In the genomic region with DNA sequence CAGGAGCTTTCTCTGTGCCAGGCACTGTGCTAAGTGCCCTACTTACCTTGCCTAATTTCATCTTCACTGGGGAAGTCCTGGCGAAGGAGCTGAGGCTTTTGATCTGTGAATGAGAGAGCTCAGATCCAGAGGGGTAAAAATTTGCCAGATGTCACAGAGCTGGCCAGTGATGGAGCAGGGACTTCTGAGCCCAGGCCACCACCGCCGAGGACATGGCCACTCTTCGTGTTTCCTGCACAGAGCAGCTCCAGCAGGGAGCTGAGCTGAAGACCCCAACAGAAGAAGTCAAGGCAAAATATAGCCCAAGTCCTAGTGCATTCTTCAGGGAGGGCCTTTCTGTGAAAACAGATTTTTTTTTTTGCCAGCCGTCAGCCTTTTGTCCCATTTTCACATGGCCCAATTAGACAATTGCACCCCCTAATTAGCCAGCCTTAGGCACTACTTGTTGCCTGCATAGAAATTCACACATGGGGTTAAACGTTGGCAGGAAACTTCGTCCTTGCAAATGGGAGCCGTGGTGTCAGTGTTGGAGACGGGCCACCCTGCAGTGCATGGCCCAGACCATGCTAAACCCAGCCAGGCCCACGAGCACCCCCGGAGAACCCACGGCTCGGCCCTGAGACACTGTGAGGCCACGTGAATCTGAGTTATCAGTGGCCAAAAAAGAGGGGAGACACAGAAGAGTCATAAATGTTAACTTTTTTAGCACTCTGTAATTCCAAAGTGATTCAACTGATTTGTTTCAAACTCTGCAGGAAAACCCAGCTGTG, we compare ENCODE assay signal across 29 cellular contexts. TPM values are rescaled to one million over a fixed set of nuclear protein-coding genes. Genes with fewer than 3 reads are reported as not detected.
"Had no signal": no experiment of that assay in that cellular context is flagged by ENCODE, and none has a peak within 500 bp of the region (broad histone marks: within the 10 kb centered on the region; RNA-seq: fewer than 3 reads in every experiment).

No MANE protein-coding gene starts in this region.

- H3K27ac ChIP-seq: ascending aorta, body of pancreas, Peyer's patch, RWPE1, SJSA1 had no signal

- H3K4me3 ChIP-seq: ascending aorta, body of pancreas, K562, Peyer's patch, SJSA1 had no signal

- H3K27me3 ChIP-seq: Peyer's patch had no signal

- H3K36me3 Mint-ChIP-seq: activated naive CD4-positive, alpha-beta T cell treated with anti-CD3 and anti-CD28 coated beads, Interleukin-2, amount 50 U/mL, for 72 hours had no signal

- H3K9me3 Mint-ChIP-seq: activated naive CD4-positive, alpha-beta T cell treated with anti-CD3 and anti-CD28 coated beads, Interleukin-2, amount 50 U/mL, for 72 hours; activated naive CD8-positive, alpha-beta T cell treated with anti-CD3 and anti-CD28 coated beads, Interleukin-2, amount 50 U/mL, for 24 hours had no signal

- H3K27ac Mint-ChIP-seq: activated CD8-positive, alpha-beta T cell treated with anti-CD3 and anti-CD28 coated beads, Interleukin-2, amount 10 ng/mL, durations not matched to agents 7 days and 5 days; activated naive CD4-positive, alpha-beta T cell treated with anti-CD3 and anti-CD28 coated beads, Interleukin-2, amount 50 U/mL, for 72 hours; activated naive CD8-positive, alpha-beta T cell treated with anti-CD3 and anti-CD28 coated beads, Interleukin-2, amount 50 U/mL, for 24 hours had no signal

- ATAC-seq: activated CD4-positive, CD25-positive, alpha-beta regulatory T cell treated with anti-CD3 and anti-CD28 coated beads, Interleukin-2, amount 50 U/mL, for 24 hours; activated CD8-positive, alpha-beta T cell treated with anti-CD3 and anti-CD28 coated beads, Interleukin-2, amount 10 ng/mL, durations not matched to agents 7 days and 5 days; activated naive CD4-positive, alpha-beta T cell treated with anti-CD3 and anti-CD28 coated beads, Interleukin-2, amount 50 U/mL, for 72 hours; activated naive CD8-positive, alpha-beta T cell treated with anti-CD3 and anti-CD28 coated beads, Interleukin-2, amount 50 U/mL, for 24 hours; body of pancreas; K562; SK-N-SH treated with all-trans-retinoic acid at 6 μM for 48 hours had no signal

- H3K36me3 ChIP-seq: ascending aorta, Peyer's patch, SJSA1 had no signal

- H3K9me3 ChIP-seq: ascending aorta, body of pancreas, Peyer's patch, SJSA1 had no signal

- H3K4me3 Mint-ChIP-seq: activated CD8-positive, alpha-beta T cell treated with anti-CD3 and anti-CD28 coated beads, Interleukin-2, amount 10 ng/mL, durations not matched to agents 7 days and 5 days; activated naive CD8-positive, alpha-beta T cell treated with anti-CD3 and anti-CD28 coated beads, Interleukin-2, amount 50 U/mL, for 24 hours had no signal

- H3K4me1 ChIP-seq: ascending aorta, body of pancreas, Peyer's patch, SJSA1 had no signal

- DNase-seq: activated CD4-positive, alpha-beta T cell treated with anti-CD3 and anti-CD28 coated beads for 48 hours; activated CD4-positive, alpha-beta T cell treated with anti-CD3 and anti-CD28 coated beads, Interleukin-2, amount 50 U/mL, for 4 hours; activated CD8-positive, alpha-beta memory T cell treated with anti-CD3 and anti-CD28 coated beads, Interleukin-2, amount 50 U/mL, for 48 hours; activated CD8-positive, alpha-beta T cell treated with anti-CD3 and anti-CD28 coated beads, Interleukin-2, amount 10 ng/mL, durations not matched to agents 7 days and 5 days; activated naive CD4-positive, alpha-beta T cell treated with Interleukin-2 at 50 U/mL for 16 hours; activated naive CD8-positive, alpha-beta T cell treated with anti-CD3 and anti-CD28 coated beads, Interleukin-2, amount 50 U/mL, for 24 hours; activated T-cell treated with anti-CD3 and anti-CD28 coated beads, Interleukin-2, amount 50 U/mL, for 1 hour; amniotic stem cell; body of pancreas; Karpas-422; MM.1S; NCI-H1105; NCI-H1436; NCI-H1694 treated with DMSO at 0.1 percent for 48 hours; NCI-H2029 treated with DMSO at 0.1 percent for 48 hours; NCI-H510A treated with DMSO at 0.1 percent for 48 hours; NCI-H69; NK-92 treated with Interleukin-12 subunit alpha and Interleukin-12 subunit beta, amount 100 ng/mL, for 24 hours; Peyer's patch; SHP77; SW 1271 had no signal

RNA-seq across cellular contexts. Expression of gene ZNF536, which starts 7.8 kb away (rescaled TPM):
- total RNA-seq: activated CD8-positive, alpha-beta T cell treated with anti-CD3 and anti-CD28 coated beads, Interleukin-2, amount 10 ng/mL, durations not matched to agents 7 days and 5 days; activated naive CD4-positive, alpha-beta T cell treated with anti-CD3 and anti-CD28 coated beads, Interleukin-2, amount 50 U/mL, for 72 hours; ascending aorta; body of pancreas; K562; T-helper 1 cell treated with Interleukin-12 subunit alpha and Interleukin-12 subunit beta and Interleukin-4 antibody, amounts not matched to agents 30 ng/mL and 1 ng/mL, for 36 hours had no signal
- polyA plus RNA-seq: K562 had no signal
